ENCODE assay signal across 8 cellular contexts in the genomic region with DNA sequence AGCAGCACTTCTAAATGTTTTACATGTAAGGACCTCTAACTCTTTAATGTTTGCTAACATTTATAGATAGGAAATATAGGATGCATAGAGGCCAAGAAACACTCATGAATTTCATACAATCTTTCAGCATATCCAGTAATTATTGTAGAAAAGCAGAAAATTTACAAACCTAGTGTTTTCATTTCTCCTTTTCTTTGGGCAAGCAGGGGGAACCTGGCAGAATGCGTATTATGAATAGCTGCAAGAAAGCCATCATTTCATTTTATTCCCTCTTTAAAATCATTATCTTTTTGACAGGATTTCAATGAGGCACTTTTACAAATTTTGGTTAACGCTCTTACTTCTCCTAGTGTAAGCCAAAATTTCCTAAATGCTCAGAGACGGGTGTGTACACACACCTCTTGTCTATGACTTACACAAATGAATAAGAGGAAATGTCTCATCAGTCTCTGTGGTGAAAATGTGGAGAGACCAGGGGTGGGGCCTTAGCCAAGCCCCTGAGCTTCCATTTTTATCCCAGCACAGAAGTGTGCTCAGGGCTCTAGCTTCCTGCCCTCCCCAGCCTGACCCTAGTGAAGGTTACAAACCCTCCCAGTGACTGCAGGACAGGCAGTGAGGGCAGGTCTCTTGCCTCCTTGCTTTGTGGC.
A peak's percentile ranks its signal among the peaks of the same experiment; 100 is the strongest.
DNase-seq lines count a peak whose midpoint lies in the region; ATAC-seq and TF ChIP-seq lines count a peak whose summit lies in the region.

No MANE protein-coding gene starts in this region.

- peak overlapping the region in 3 of 4 donors; percentile 42 to 61 (median 43) for H3K27ac ChIP-seq in gastroesophageal sphincter

- no peak for TF ChIP-seq CTCF in gastroesophageal sphincter (IDR thresholded peaks at IDR 0.05)

- H3K36me3 Mint-ChIP-seq in activated CD4-positive, alpha-beta T cell treated with anti-CD3 and anti-CD28 coated beads, Interleukin-2, amount 10 ng/mL, durations not matched to agents 24 days and 14 days (ENCODE audit: low read depth) = peaks cover 55% of the 10 kb centered on the region

- ATAC-seq in GM19328 (IDR thresholded peaks at IDR 0.05; ENCODE audit: unreplicated experiment) (peak; percentile 66), HG03354 (IDR thresholded peaks at IDR 0.05; ENCODE audit: poor library complexity, severe bottlenecking, unreplicated experiment) (peak; percentile 80), gastroesophageal sphincter (peak; percentile 54)

- peak; percentile 85 for DNase-seq in activated CD4-positive, alpha-beta T cell treated with anti-CD3 and anti-CD28 coated beads, Interleukin-2, amount 10 ng/mL, durations not matched to agents 24 days and 14 days
- DNase-seq in stimulated activated CD4-positive, alpha-beta T cell treated with anti-CD3 and anti-CD28 coated beads, Interleukin-4, amount 100 ng/mL, for 48 hours (ENCODE audit: low read depth in 2 of 2) = peak; percentile 41 to 66
- DNase-seq in HuH-7.5 (ENCODE audit: low spot score) = no peak
- DNase-seq in NCI-H2029 treated with DMSO at 0.1 percent for 48 hours (lab: John Stamatoyannopoulos, UW) = no peak
- no peak for DNase-seq in effector CD8-positive, alpha-beta T cell (lab: John Stamatoyannopoulos, UW)

- peaks cover 25% of the 10 kb centered on the region for H3K9me3 Mint-ChIP-seq in activated CD4-positive, alpha-beta T cell treated with anti-CD3 and anti-CD28 coated beads, Interleukin-2, amount 10 ng/mL, durations not matched to agents 24 days and 14 days

- H3K27me3 ChIP-seq in gastroesophageal sphincter = no peaks in the 10 kb centered on the region

- H3K4me3 Mint-ChIP-seq in activated CD4-positive, alpha-beta T cell treated with anti-CD3 and anti-CD28 coated beads, Interleukin-2, amount 10 ng/mL, durations not matched to agents 24 days and 14 days = peak overlapping the region; percentile 50

- TF ChIP-seq POLR2A in gastroesophageal sphincter (IDR thresholded peaks at IDR 0.05) = no peak

- 78 to 79% methylated on average over 2 to 3 of the region's 3 CpGs for WGBS in gastroesophageal sphincter (ENCODE audit: low coverage in 1 of 2), 2 donors

- H3K27ac Mint-ChIP-seq in activated CD4-positive, alpha-beta T cell treated with anti-CD3 and anti-CD28 coated beads, Interleukin-2, amount 10 ng/mL, durations not matched to agents 24 days and 14 days = peak overlapping the region; percentile 100

- no peaks in the 10 kb centered on the region for H3K9me3 ChIP-seq in gastroesophageal sphincter

- no peaks in the 10 kb centered on the region for H3K36me3 ChIP-seq in gastroesophageal sphincter

- intact Hi-C loops in activated CD4-positive, alpha-beta T cell treated with anti-CD3 and anti-CD28 coated beads, Interleukin-2, amount 10 ng/mL, durations not matched to agents 24 days and 14 days (cut with micrococcal nuclease) = loop anchor here (1.0 to 5.0 kb wide), 3 partner anchors 15 to 527 kb away; a partner anchor contains a TSS

- H3K4me3 ChIP-seq in gastroesophageal sphincter = no peak overlapping the region

- H3K4me1 Mint-ChIP-seq in activated CD4-positive, alpha-beta T cell treated with anti-CD3 and anti-CD28 coated beads, Interleukin-2, amount 10 ng/mL, durations not matched to agents 24 days and 14 days = peaks cover 81% of the 10 kb centered on the region

- peaks cover 0 to 33% (median 9%) of the 10 kb centered on the region in 3 donors for H3K4me1 ChIP-seq in gastroesophageal sphincter

- no peaks in the 10 kb centered on the region for H3K27me3 Mint-ChIP-seq in activated CD4-positive, alpha-beta T cell treated with anti-CD3 and anti-CD28 coated beads, Interleukin-2, amount 10 ng/mL, durations not matched to agents 24 days and 14 days

- no peak for TF ChIP-seq EP300 in gastroesophageal sphincter (IDR thresholded peaks at IDR 0.05)

Comparison
In these comparisons a context has a peak if more than half of its experiments do, and no peak if none do; other contexts are left out.
1. DNase-seq: peak in activated CD4-positive, alpha-beta T cell treated with anti-CD3 and anti-CD28 coated beads, Interleukin-2, amount 10 ng/mL, durations not matched to agents 24 days and 14 days (single experiment) and stimulated activated CD4-positive, alpha-beta T cell treated with anti-CD3 and anti-CD28 coated beads, Interleukin-4, amount 100 ng/mL, for 48 hours (2 of 2); none in HuH-7.5 (single experiment), NCI-H2029 treated with DMSO at 0.1 percent for 48 hours (single experiment) and effector CD8-positive, alpha-beta T cell (single experiment).
2. Peak in every context shown above with its lines, with median percentiles within 50 percentile points of each other: ATAC-seq.